In the genomic region with DNA sequence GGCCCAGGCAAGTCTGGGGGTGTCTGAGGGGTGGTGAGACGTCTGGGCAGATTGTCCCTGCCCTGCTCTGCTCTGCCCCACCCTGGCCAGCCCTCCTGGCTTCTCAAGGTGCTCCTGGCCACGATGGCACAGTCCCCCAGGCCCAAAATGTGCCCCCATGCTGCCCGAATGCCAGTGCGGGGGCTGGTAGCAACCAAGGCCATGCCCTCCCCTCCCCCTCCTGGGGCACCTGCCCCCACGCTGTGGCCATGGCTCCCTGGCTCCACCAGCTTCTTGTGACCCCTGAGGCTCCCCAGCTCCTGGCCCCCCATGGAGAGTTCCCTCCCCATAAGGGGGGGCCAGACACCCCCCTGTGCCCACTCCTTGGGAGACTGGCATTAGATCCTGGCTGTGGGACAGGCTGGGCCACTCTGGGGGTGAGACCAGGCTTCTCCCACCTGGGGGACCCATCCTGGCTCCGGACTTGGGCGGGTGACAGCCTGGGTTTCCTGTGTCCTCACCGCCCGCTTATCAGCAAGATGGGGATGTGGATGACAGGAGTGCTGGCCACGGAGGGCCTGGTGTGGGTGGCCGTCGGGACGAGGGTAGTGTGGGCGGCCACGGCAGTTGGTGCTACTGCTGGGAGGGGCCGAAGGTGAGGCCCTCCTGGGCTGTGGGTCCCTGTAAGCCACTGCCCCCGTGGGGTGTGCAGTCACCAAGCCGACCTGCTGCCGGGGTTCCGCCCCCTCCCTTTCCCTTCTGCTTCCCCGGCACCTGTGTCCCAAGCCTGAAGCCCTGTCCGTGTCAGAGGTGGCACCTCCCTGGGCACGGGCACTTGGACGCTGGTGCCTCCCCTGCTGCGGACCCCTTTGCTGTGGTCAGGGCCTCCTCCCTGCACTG, we compare ENCODE assay signal across 24 cellular contexts. TPM values are rescaled to one million over a fixed set of nuclear protein-coding genes. Genes with fewer than 3 reads are reported as not detected.
DNase-seq lines count a peak whose midpoint lies in the region; ATAC-seq, FAIRE-seq and TF ChIP-seq lines count a peak whose summit lies in the region.
"Had no signal": no experiment of that assay in that cellular context is flagged by ENCODE, and none has a peak within 500 bp of the region (broad histone marks: within the 10 kb centered on the region; RNA-seq: fewer than 3 reads in every experiment).

No MANE protein-coding gene starts in this region.

- CTCF ChIA-PET in HepG2 (lab: Yijun Ruan, JAX; ENCODE audit: low intra/inter-chr PET ratio, low total read pairs) = interaction anchor here (1.6 kb wide), 1 partner anchor 154 kb away, joined by 6 read pairs; no protein-coding TSS in a partner anchor

- H3K9ac ChIP-seq in HepG2 (ENCODE audit: insufficient read depth, low read depth, low read length) = no peak overlapping the region
- H3K9ac ChIP-seq in mucosa of rectum (ENCODE audit: low read depth in 1 of 2, low read length in 2 of 2) = peak overlapping the region in 1 of 2 donors; percentile 89

- TF ChIP-seq EP300 in HepG2 (IDR thresholded peaks at IDR 0.05; ENCODE audit: low read depth in 2 of 2, low read length in 2 of 2) = no peak
- TF ChIP-seq EP300 in HepG2 (CRISPR knock-in tag; IDR thresholded peaks at IDR 0.05; ENCODE audit: borderline replicate concordance) = no peak

- no peak overlapping the region for H2AFZ ChIP-seq in HepG2 (ENCODE audit: low read length)
- H2AFZ ChIP-seq: hepatocyte had no signal

- 36% methylated on average over 6 of the region's 25 CpGs for WGBS in right lobe of liver (ENCODE audit: insufficient coverage, low coverage, low lambda C conversion rate, missing lambda C conversion rate)
- no CpG with 5 or more reads among the region's 25 CpGs for WGBS in HepG2 (ENCODE audit: low lambda C conversion rate)
- 80 to 85% methylated on average over 24 to 25 of the region's 25 CpGs for WGBS in aorta, 2 donors

- TF ChIP-seq POLR2A in right lobe of liver (IDR thresholded peaks at IDR 0.05) = no peak
- no peak for TF ChIP-seq POLR2A in HepG2 (IDR thresholded peaks at IDR 0.05; ENCODE audit: insufficient read depth in 1 of 2, low read depth in 2 of 2, low read length in 2 of 2)

- H3K27me3 ChIP-seq in right lobe of liver = no peaks in the 10 kb centered on the region
- peaks cover 21 to 95% of the 10 kb centered on the region in 2 experiments for H3K27me3 ChIP-seq in HepG2 (ENCODE audit: control insufficient read depth in 1 of 2, insufficient read depth in 2 of 2, low read length in 2 of 2)
- peaks cover 10 to 27% of the 10 kb centered on the region in 2 donors for H3K27me3 ChIP-seq in mucosa of rectum (ENCODE audit: control insufficient read depth in 2 of 2, insufficient read depth in 2 of 2, low read length in 2 of 2)
- H3K27me3 ChIP-seq in aorta (ENCODE audit: control insufficient read depth in 1 of 2, insufficient read depth in 2 of 2, low read length in 1 of 2) = no peaks in the 10 kb centered on the region

- no peak overlapping the region for H3K27ac ChIP-seq in right lobe of liver
- no peak overlapping the region for H3K27ac ChIP-seq in HepG2 (ENCODE audit: extremely low read length, insufficient read depth, low read length)
- H3K27ac ChIP-seq in VCaP = peak overlapping the region; percentile 99
- peak overlapping the region; percentile 96 to 97 for H3K27ac ChIP-seq in mucosa of rectum (ENCODE audit: low read depth in 2 of 2, low read length in 2 of 2)
- no peak overlapping the region for H3K27ac ChIP-seq in aorta (ENCODE audit: low read depth in 1 of 2, low read length in 2 of 2)
- H3K27ac ChIP-seq: foreskin keratinocyte, hepatocyte, skin epidermis had no signal

- H3K4me2 ChIP-seq in HepG2 (ENCODE audit: low read depth, low read length) = no peak overlapping the region
- H3K4me2 ChIP-seq: hepatocyte had no signal

- DNase-seq in right lobe of liver = peak in 2 of 3 donors; percentile 16 to 31
- no peak for DNase-seq in HepG2 (ENCODE audit: low spot score)
- DNase-seq in aorta = peak; percentile 38 to 70
- no peak for DNase-seq in NCI-H1092 (lab: John Stamatoyannopoulos, UW)
- DNase-seq in NCI-H2227 (lab: John Stamatoyannopoulos, UW; ENCODE audit: unreplicated experiment) = no peak
- DNase-seq: activated CD4-positive, alpha-beta T cell treated with anti-CD3 and anti-CD28 coated beads for 36 hours; foreskin keratinocyte; Karpas-422; MV-4-11; naive B cell; NCI-H1694; NCI-H345; NCI-H82; SHP77; stimulated activated CD4-positive, alpha-beta T cell treated with anti-CD3 and anti-CD28 coated beads, Interleukin-2, amount 100 ng/mL, for 24 hours had no signal

- no peak for ATAC-seq in right lobe of liver
- ATAC-seq in HepG2 = no peak
- ATAC-seq in aorta (ENCODE audit: low FRiP score) = no peak
- ATAC-seq in GM18909 (IDR thresholded peaks at IDR 0.05; ENCODE audit: poor library complexity, unreplicated experiment) = no peak
- ATAC-seq: activated CD4-positive, alpha-beta T cell treated with anti-CD3 and anti-CD28 coated beads for 36 hours; foreskin keratinocyte; stimulated activated effector memory CD8-positive, alpha-beta T cell treated with anti-CD3 and anti-CD28 coated beads, Interleukin-12 subunit alpha, Interleukin-12 subunit beta, amount 100 ng/mL, for 72 hours had no signal

- BruUV-seq in HepG2 (replicated peaks; lab: Mats Ljungman, UMichigan) = no TSS peak

- H3K4me3 ChIP-seq in right lobe of liver = no peak overlapping the region
- H3K4me3 ChIP-seq in HepG2 (replicated peaks in 1 of 3; ENCODE audit: insufficient read depth in 1 of 3, low read depth in 2 of 3, low read length in 3 of 3) = no peak overlapping the region
- H3K4me3 ChIP-seq in mucosa of rectum (ENCODE audit: low read length in 2 of 2) = peak overlapping the region in 1 of 2 donors; percentile 72
- H3K4me3 ChIP-seq in aorta (ENCODE audit: low read length in 2 of 2) = no peak overlapping the region
- H3K4me3 ChIP-seq: hepatocyte, skin epidermis had no signal

- no peak for FAIRE-seq in HepG2 (lab: Jason Lieb, UNC)

- no peak for TF ChIP-seq CTCF in right lobe of liver (IDR thresholded peaks at IDR 0.05)
- TF ChIP-seq CTCF in HepG2 (CRISPR knock-in tag; IDR thresholded peaks at IDR 0.05) = no peak
- no peak for TF ChIP-seq CTCF in VCaP (conservative IDR thresholded peaks at IDR 0.05)

- no peaks in the 10 kb centered on the region for H3K79me2 ChIP-seq in HepG2 (ENCODE audit: insufficient read depth, low read length)
- H3K79me2 ChIP-seq: hepatocyte had no signal

- in situ Hi-C loops in HepG2 (cut with HindIII; ENCODE audit: extremely low pct_ligation_motif_present, low pct_unique_long_range_greater_than_20kb) = loop anchor here (10.0 kb wide), 1 partner anchor 168 kb away; no protein-coding TSS in a partner anchor

- POLR2A ChIA-PET in HepG2 (lab: Yijun Ruan, JAX) = no interaction called here

- H3K9me3 ChIP-seq in right lobe of liver (no peaks in the 10 kb centered on the region), HepG2 (ENCODE audit: low read length) (no peaks in the 10 kb centered on the region), mucosa of rectum (ENCODE audit: control insufficient read depth in 2 of 2, low read length in 2 of 2) (no peaks in the 10 kb centered on the region), aorta (ENCODE audit: control insufficient read depth, low read length) (no peaks in the 10 kb centered on the region)

- H3K36me3 ChIP-seq in right lobe of liver = no peaks in the 10 kb centered on the region
- H3K36me3 ChIP-seq in HepG2 (replicated peaks in 1 of 2; ENCODE audit: control insufficient read depth in 1 of 2, insufficient read depth in 2 of 2, low read length in 2 of 2) = no peaks in the 10 kb centered on the region
- H3K36me3 ChIP-seq in mucosa of rectum (ENCODE audit: control insufficient read depth in 2 of 2, insufficient read depth in 2 of 2, low read length in 2 of 2) = no peaks in the 10 kb centered on the region
- no peaks in the 10 kb centered on the region for H3K36me3 ChIP-seq in aorta (ENCODE audit: control insufficient read depth in 1 of 2, insufficient read depth in 2 of 2, low read length in 1 of 2)

- H4K20me1 ChIP-seq in HepG2 (ENCODE audit: insufficient read depth, low read length) = no peaks in the 10 kb centered on the region

- no peak for TF ChIP-seq RAD21 in HepG2 (CRISPR knock-in tag; IDR thresholded peaks at IDR 0.05)

- H3K4me1 ChIP-seq in right lobe of liver = no peaks in the 10 kb centered on the region
- no peaks in the 10 kb centered on the region for H3K4me1 ChIP-seq in HepG2 (ENCODE audit: insufficient read depth, low read length)
- peaks cover 27 to 56% of the 10 kb centered on the region in 2 donors for H3K4me1 ChIP-seq in mucosa of rectum (ENCODE audit: control insufficient read depth in 2 of 2, insufficient read depth in 2 of 2, low read length in 2 of 2)
- no peaks in the 10 kb centered on the region for H3K4me1 ChIP-seq in aorta (ENCODE audit: control insufficient read depth in 1 of 2, insufficient read depth in 2 of 2, low read length in 2 of 2)
- H3K4me1 ChIP-seq: foreskin keratinocyte had no signal

- intact Hi-C loops in right lobe of liver (cut with DNase I) (loop anchor here (5.0 to 10.0 kb wide), 3 partner anchors 158 to 205 kb away; no protein-coding TSS in a partner anchor), HepG2 (cut with micrococcal nuclease; ENCODE audit: unreplicated experiment) (no loop called here), aorta (cut with DNase I) (loop anchor here in 1 of 2 donors (10.0 kb wide), 1 partner anchor 128 kb away; a partner anchor contains a TSS)

RNA-seq across cellular contexts. Expression of a gene that starts 15.9 kb away (rescaled TPM):
- total RNA-seq in right lobe of liver (1 to 10 TPM in 2 of 6 experiments, under 1 TPM in 4; 0.31 to 2.1 (median 0.72) TPM), HepG2 (2016; rRNA removed; fragmentation: Illumina TruSeq; extraction: Trizol) (not detected in 2 replicates), aorta (not detected)
- not detected in 2 replicates for total RNA-seq in HepG2 (2016; cell fraction: cytosol; rRNA removed; fragmentation: Illumina TruSeq; extraction: Trizol; ENCODE audit: low read depth)
- not detected in 2 replicates for total RNA-seq in HepG2 (2016; cell fraction: insoluble cytoplasmic fraction; rRNA removed; fragmentation: Illumina TruSeq; extraction: Trizol)
- total RNA-seq in HepG2 (2016; cell fraction: membrane; rRNA removed; fragmentation: Illumina TruSeq; extraction: Trizol) = not detected in 2 replicates
- not detected in 2 replicates for total RNA-seq in HepG2 (2016; cell fraction: nucleus; rRNA removed; fragmentation: Illumina TruSeq; extraction: Trizol)
- polyA plus RNA-seq in HepG2 (2011; rRNA removed) (not detected in 2 replicates), aorta (under 1 TPM; under 0.01 to 0.49 TPM)
- not detected in 2 replicates for polyA plus RNA-seq in HepG2 (2011; cell fraction: cytosol; rRNA removed)
- not detected in 2 replicates for polyA plus RNA-seq in HepG2 (2011; cell fraction: nucleus; rRNA removed)
- 0.03 and 0.08 TPM in 2 replicates for polyA plus RNA-seq in HepG2 (2012)
- not detected in 2 replicates for polyA plus RNA-seq in HepG2 (2016; cell fraction: cytosol; fragmentation: Illumina TruSeq; extraction: Trizol; ENCODE audit: low read depth)
- not detected in 2 replicates for polyA plus RNA-seq in HepG2 (2016; cell fraction: insoluble cytoplasmic fraction; fragmentation: Illumina TruSeq; extraction: Trizol; ENCODE audit: low read depth)
- polyA plus RNA-seq in HepG2 (2016; cell fraction: membrane; fragmentation: Illumina TruSeq; extraction: Trizol; ENCODE audit: low read depth) = not detected in 2 replicates
- not detected in 2 replicates for polyA plus RNA-seq in HepG2 (2016; cell fraction: nucleus; fragmentation: Illumina TruSeq; extraction: Trizol; ENCODE audit: insufficient read depth, low read depth)
- not detected in 2 replicates for polyA minus RNA-seq in HepG2 (2011; rRNA and poly(A)+ RNA removed; ENCODE audit: low replicate concordance)
- not detected in 2 replicates for polyA minus RNA-seq in HepG2 (2011; cell fraction: cytosol; rRNA and poly(A)+ RNA removed)
- not detected in 2 replicates for polyA minus RNA-seq in HepG2 (2011; cell fraction: nucleus; rRNA and poly(A)+ RNA removed)
- total RNA-seq: activated CD4-positive, alpha-beta T cell treated with anti-CD3 and anti-CD28 coated beads for 36 hours; epithelial cell of proximal tubule; foreskin keratinocyte; hepatocyte; OCI-LY7 had no signal
- polyA plus RNA-seq: foreskin keratinocyte, hepatocyte had no signal

RNA-seq across cellular contexts. Expression of a gene that starts 22.3 kb away (rescaled TPM):
- under 1 TPM in 1 of 6 experiments, not detected in 5; 0.04 TPM for total RNA-seq in right lobe of liver
- total RNA-seq in HepG2 (2016; rRNA removed; fragmentation: Illumina TruSeq; extraction: Trizol) = not detected in 2 replicates
- total RNA-seq in HepG2 (2016; cell fraction: cytosol; rRNA removed; fragmentation: Illumina TruSeq; extraction: Trizol; ENCODE audit: low read depth) = not detected in 2 replicates
- not detected in 2 replicates for total RNA-seq in HepG2 (2016; cell fraction: insoluble cytoplasmic fraction; rRNA removed; fragmentation: Illumina TruSeq; extraction: Trizol)
- not detected in 2 replicates for total RNA-seq in HepG2 (2016; cell fraction: membrane; rRNA removed; fragmentation: Illumina TruSeq; extraction: Trizol)
- total RNA-seq in HepG2 (2016; cell fraction: nucleus; rRNA removed; fragmentation: Illumina TruSeq; extraction: Trizol) = not detected in 2 replicates
- under 0.01 TPM in 1 of 2 replicates, not detected in the other for polyA plus RNA-seq in HepG2 (2011; rRNA removed)
- polyA plus RNA-seq in HepG2 (2011; cell fraction: cytosol; rRNA removed) = not detected in 2 replicates
- polyA plus RNA-seq in HepG2 (2011; cell fraction: nucleus; rRNA removed) = under 0.01 and 0.02 TPM in 2 replicates
- not detected in 2 replicates for polyA plus RNA-seq in HepG2 (2012)
- not detected in 2 replicates for polyA plus RNA-seq in HepG2 (2016; cell fraction: cytosol; fragmentation: Illumina TruSeq; extraction: Trizol; ENCODE audit: low read depth)
- polyA plus RNA-seq in HepG2 (2016; cell fraction: insoluble cytoplasmic fraction; fragmentation: Illumina TruSeq; extraction: Trizol; ENCODE audit: low read depth) = not detected in 2 replicates
- polyA plus RNA-seq in HepG2 (2016; cell fraction: membrane; fragmentation: Illumina TruSeq; extraction: Trizol; ENCODE audit: low read depth) = not detected in 2 replicates
- polyA plus RNA-seq in HepG2 (2016; cell fraction: nucleus; fragmentation: Illumina TruSeq; extraction: Trizol; ENCODE audit: insufficient read depth, low read depth) = not detected in 2 replicates
- 0.22 TPM in 1 of 2 replicates, not detected in the other for polyA minus RNA-seq in HepG2 (2011; rRNA and poly(A)+ RNA removed; ENCODE audit: low replicate concordance)
- not detected in 2 replicates for polyA minus RNA-seq in HepG2 (2011; cell fraction: cytosol; rRNA and poly(A)+ RNA removed)
- polyA minus RNA-seq in HepG2 (2011; cell fraction: nucleus; rRNA and poly(A)+ RNA removed) = not detected in 2 replicates
- total RNA-seq in aorta = under 1 TPM; 0.06 to 0.10 TPM
- 10 to 100 TPM in 1 of 2 donors, under 1 TPM in 1; 0.08 to 11.8 TPM for polyA plus RNA-seq in aorta
- total RNA-seq: activated CD4-positive, alpha-beta T cell treated with anti-CD3 and anti-CD28 coated beads for 36 hours; epithelial cell of proximal tubule; foreskin keratinocyte; OCI-LY7; temporal lobe had no signal
- polyA plus RNA-seq: foreskin keratinocyte had no signal

Comparison
In these comparisons a context has a peak if more than half of its experiments do, and no peak if none do; other contexts are left out.
1. DNase-seq: peak in right lobe of liver (2 of 3) and aorta (2 of 2); none in HepG2 (single experiment), NCI-H1092 (single experiment) and NCI-H2227 (single experiment).
2. H3K27ac ChIP-seq: peak in VCaP (single experiment) and mucosa of rectum (2 of 2); none in right lobe of liver (0 of 3), HepG2 (single experiment) and aorta (0 of 2).